Comparison of ENCODE assay signal across 19 cellular contexts in the genomic region with DNA sequence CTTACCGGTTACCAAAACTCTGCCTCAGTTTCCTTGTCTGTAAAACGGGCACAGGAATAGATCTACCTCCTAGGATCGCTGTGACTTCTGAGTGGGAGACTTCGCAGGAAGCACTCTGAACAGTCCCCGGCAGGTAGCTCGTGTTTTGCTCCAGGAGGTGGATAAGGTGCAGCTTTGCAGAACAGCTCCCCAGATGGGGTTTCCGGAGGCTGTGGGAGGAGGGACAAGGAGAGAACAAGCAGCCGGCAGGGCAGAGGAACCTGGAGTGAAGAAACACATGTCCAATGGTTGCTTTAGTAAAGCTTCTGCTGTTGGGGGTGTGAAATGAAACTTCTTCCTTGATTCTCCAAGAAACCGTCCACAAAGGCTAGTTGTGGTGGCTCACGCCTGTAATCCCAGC.
A peak's percentile ranks its signal among the peaks of the same experiment; 100 is the strongest.
DNase-seq lines count a peak whose midpoint lies in the region; ATAC-seq and TF ChIP-seq lines count a peak whose summit lies in the region.
"Had no signal": no experiment of that assay in that cellular context is flagged by ENCODE, and none has a peak within 500 bp of the region (broad histone marks: within the 10 kb centered on the region; RNA-seq: fewer than 3 reads in every experiment).

No MANE protein-coding gene starts in this region.

- POLR2A ChIA-PET in activated CD8-positive, alpha-beta T cell treated with anti-CD3 and anti-CD28 coated beads, Interleukin-2, amount 10 ng/mL, durations not matched to agents 7 days and 5 days (lab: Charles Lee), result no interaction called here
- POLR2A ChIA-PET in activated CD8-positive, alpha-beta T cell treated with anti-CD3 and anti-CD28 coated beads for 36 hours (lab: Charles Lee), result interaction anchor here (0.6 kb wide), 1 partner anchor 1256 kb away, joined by 3 read pairs; no protein-coding TSS in a partner anchor

- no peaks in the 10 kb centered on the region for H4K20me1 ChIP-seq in osteoblast (ENCODE audit: insufficient read depth, low read length)

- peak overlapping the region; percentile 20 for H3K4me3 Mint-ChIP-seq in activated CD8-positive, alpha-beta T cell treated with anti-CD3 and anti-CD28 coated beads, Interleukin-2, amount 10 ng/mL, durations not matched to agents 7 days and 5 days
- no peak overlapping the region for H3K4me3 Mint-ChIP-seq in activated CD8-positive, alpha-beta T cell treated with anti-CD3 and anti-CD28 coated beads for 36 hours
- H3K4me3 Mint-ChIP-seq in activated T-helper 17 cell treated with anti-CD3 and anti-CD28 coated beads, Interleukin-2, amount 50 U/mL, for 72 hours, result peak overlapping the region; percentile 22
- H3K4me3 Mint-ChIP-seq: activated CD4-positive, alpha-beta memory T cell treated with anti-CD3 and anti-CD28 coated beads for 36 hours had no signal

- H3K27ac Mint-ChIP-seq in activated CD8-positive, alpha-beta T cell treated with anti-CD3 and anti-CD28 coated beads, Interleukin-2, amount 10 ng/mL, durations not matched to agents 7 days and 5 days, result no peak overlapping the region
- no peak overlapping the region for H3K27ac Mint-ChIP-seq in activated CD8-positive, alpha-beta T cell treated with anti-CD3 and anti-CD28 coated beads for 36 hours
- no peak overlapping the region for H3K27ac Mint-ChIP-seq in activated T-helper 17 cell treated with anti-CD3 and anti-CD28 coated beads, Interleukin-2, amount 50 U/mL, for 72 hours
- H3K27ac Mint-ChIP-seq: activated CD4-positive, alpha-beta memory T cell treated with anti-CD3 and anti-CD28 coated beads for 36 hours had no signal

- no peak for DNase-seq in activated CD8-positive, alpha-beta T cell treated with anti-CD3 and anti-CD28 coated beads, Interleukin-2, amount 10 ng/mL, durations not matched to agents 7 days and 5 days
- DNase-seq in activated CD8-positive, alpha-beta T cell treated with anti-CD3 and anti-CD28 coated beads for 36 hours, result no peak
- DNase-seq in H7 (peak; percentile 42), osteoblast (ENCODE audit: insufficient read length, low spot score, missing footprints) (peak; percentile 47), cardiac septum (ENCODE audit: low spot score) (no peak)
- DNase-seq: activated CD4-positive, alpha-beta memory T cell treated with anti-CD3 and anti-CD28 coated beads for 36 hours; activated gamma-delta T cell; activated T-cell treated with anti-CD3 and anti-CD28 coated beads for 4 hours; brain microvascular endothelial cell; Karpas-422; left ventricle myocardium inferior; NCI-H187 treated with DMSO at 0.1 percent for 48 hours; NCI-H526 treated with DMSO at 0.1 percent for 48 hours had no signal

- H3K4me2 ChIP-seq in osteoblast (ENCODE audit: insufficient read depth, low read length), result no peak overlapping the region

- no peak overlapping the region for H3K27ac ChIP-seq in osteoblast (ENCODE audit: low read depth, low read length)
- H3K27ac ChIP-seq: brain microvascular endothelial cell, left ventricle myocardium inferior, SJSA1, tibial nerve had no signal

- peaks cover 29% of the 10 kb centered on the region for H3K4me1 Mint-ChIP-seq in activated CD8-positive, alpha-beta T cell treated with anti-CD3 and anti-CD28 coated beads, Interleukin-2, amount 10 ng/mL, durations not matched to agents 7 days and 5 days (ENCODE audit: low read depth)
- peaks cover 31% of the 10 kb centered on the region for H3K4me1 Mint-ChIP-seq in activated CD8-positive, alpha-beta T cell treated with anti-CD3 and anti-CD28 coated beads for 36 hours (ENCODE audit: low read depth)
- peaks cover 14% of the 10 kb centered on the region for H3K4me1 Mint-ChIP-seq in activated T-helper 17 cell treated with anti-CD3 and anti-CD28 coated beads, Interleukin-2, amount 50 U/mL, for 72 hours

- ATAC-seq in activated CD8-positive, alpha-beta T cell treated with anti-CD3 and anti-CD28 coated beads, Interleukin-2, amount 10 ng/mL, durations not matched to agents 7 days and 5 days, result no peak
- no peak for ATAC-seq in activated CD8-positive, alpha-beta T cell treated with anti-CD3 and anti-CD28 coated beads for 36 hours
- ATAC-seq in activated T-helper 17 cell treated with anti-CD3 and anti-CD28 coated beads, Interleukin-2, amount 50 U/mL, for 72 hours (replicated peaks), result no peak
- ATAC-seq in esophagus mucosa (no peak), HG02678 (IDR thresholded peaks at IDR 0.05; ENCODE audit: unreplicated experiment) (no peak)

- no peak overlapping the region for H3K4me3 ChIP-seq in H7 (ENCODE audit: insufficient read depth, low read depth, low read length)
- H3K4me3 ChIP-seq in osteoblast (ENCODE audit: insufficient read depth, low read length), result no peak overlapping the region
- H3K4me3 ChIP-seq: HAP-1, left ventricle myocardium inferior, SJSA1, tibial nerve had no signal

- H3K9me3 ChIP-seq in osteoblast (ENCODE audit: low read depth, low read length), result no peaks in the 10 kb centered on the region
- H3K9me3 ChIP-seq: HAP-1, left ventricle myocardium inferior, SJSA1, tibial nerve had no signal

- peaks cover 40% of the 10 kb centered on the region for H3K27me3 Mint-ChIP-seq in activated CD8-positive, alpha-beta T cell treated with anti-CD3 and anti-CD28 coated beads, Interleukin-2, amount 10 ng/mL, durations not matched to agents 7 days and 5 days (ENCODE audit: low read depth)
- peaks cover 23% of the 10 kb centered on the region for H3K27me3 Mint-ChIP-seq in activated CD8-positive, alpha-beta T cell treated with anti-CD3 and anti-CD28 coated beads for 36 hours
- H3K27me3 Mint-ChIP-seq in activated T-helper 17 cell treated with anti-CD3 and anti-CD28 coated beads, Interleukin-2, amount 50 U/mL, for 72 hours, result peaks cover 19% of the 10 kb centered on the region

- no peaks in the 10 kb centered on the region for H3K27me3 ChIP-seq in H7 (ENCODE audit: control insufficient read depth, insufficient read depth, low read length)
- H3K27me3 ChIP-seq in osteoblast (ENCODE audit: insufficient read depth, low read length), result peaks cover 31% of the 10 kb centered on the region

- intact Hi-C loops in activated CD8-positive, alpha-beta T cell treated with anti-CD3 and anti-CD28 coated beads for 36 hours (cut with micrococcal nuclease), result no loop called here
- intact Hi-C loops in cardiac septum (cut with DNase I), result no loop called here

- TF ChIP-seq CTCF in activated CD8-positive, alpha-beta T cell treated with anti-CD3 and anti-CD28 coated beads for 36 hours (IDR thresholded peaks at IDR 0.05), result no peak
- TF ChIP-seq CTCF in osteoblast (IDR thresholded peaks at IDR 0.05; ENCODE audit: extremely low read depth, low read depth, low read length), result no peak

- no peaks in the 10 kb centered on the region for H3K36me3 ChIP-seq in H7 (replicated peaks; ENCODE audit: control insufficient read depth, insufficient read depth, low read length)
- H3K36me3 ChIP-seq in osteoblast (ENCODE audit: insufficient read depth, low read length), result no peaks in the 10 kb centered on the region
- H3K36me3 ChIP-seq: brain microvascular endothelial cell, HAP-1, left ventricle myocardium inferior, SJSA1, tibial nerve had no signal

- no peaks in the 10 kb centered on the region for H3K79me2 ChIP-seq in osteoblast (ENCODE audit: insufficient read depth, low read length)

- H3K36me3 Mint-ChIP-seq in activated CD8-positive, alpha-beta T cell treated with anti-CD3 and anti-CD28 coated beads, Interleukin-2, amount 10 ng/mL, durations not matched to agents 7 days and 5 days (ENCODE audit: low read depth), result no peaks in the 10 kb centered on the region
- H3K36me3 Mint-ChIP-seq in activated CD8-positive, alpha-beta T cell treated with anti-CD3 and anti-CD28 coated beads for 36 hours (ENCODE audit: low read depth), result no peaks in the 10 kb centered on the region
- no peaks in the 10 kb centered on the region for H3K36me3 Mint-ChIP-seq in activated T-helper 17 cell treated with anti-CD3 and anti-CD28 coated beads, Interleukin-2, amount 50 U/mL, for 72 hours (ENCODE audit: low read depth)
- H3K36me3 Mint-ChIP-seq: activated CD4-positive, alpha-beta memory T cell treated with anti-CD3 and anti-CD28 coated beads for 36 hours had no signal

- no peaks in the 10 kb centered on the region for H3K4me1 ChIP-seq in osteoblast (ENCODE audit: insufficient read depth, low read length)
- H3K4me1 ChIP-seq: HAP-1, left ventricle myocardium inferior, SJSA1, tibial nerve had no signal

- H3K9me3 Mint-ChIP-seq in activated CD8-positive, alpha-beta T cell treated with anti-CD3 and anti-CD28 coated beads, Interleukin-2, amount 10 ng/mL, durations not matched to agents 7 days and 5 days (ENCODE audit: insufficient read depth), result no peaks in the 10 kb centered on the region
- no peaks in the 10 kb centered on the region for H3K9me3 Mint-ChIP-seq in activated CD8-positive, alpha-beta T cell treated with anti-CD3 and anti-CD28 coated beads for 36 hours
- no peaks in the 10 kb centered on the region for H3K9me3 Mint-ChIP-seq in activated T-helper 17 cell treated with anti-CD3 and anti-CD28 coated beads, Interleukin-2, amount 50 U/mL, for 72 hours
- H3K9me3 Mint-ChIP-seq: activated CD4-positive, alpha-beta memory T cell treated with anti-CD3 and anti-CD28 coated beads for 36 hours had no signal

- CTCF ChIA-PET in activated CD8-positive, alpha-beta T cell treated with anti-CD3 and anti-CD28 coated beads, Interleukin-2, amount 10 ng/mL, durations not matched to agents 7 days and 5 days (lab: Charles Lee), result no interaction called here
- CTCF ChIA-PET in activated CD8-positive, alpha-beta T cell treated with anti-CD3 and anti-CD28 coated beads for 36 hours (lab: Charles Lee), result interaction anchor here (0.9 kb wide), 1 partner anchor 30 kb away, joined by 3 read pairs; no protein-coding TSS in a partner anchor

- H2AFZ ChIP-seq in osteoblast (ENCODE audit: low read length), result no peak overlapping the region

Comparison
In these comparisons a context has a peak if more than half of its experiments do, and no peak if none do; other contexts are left out.
1. DNase-seq: peak in H7 (single experiment) and osteoblast (single experiment); none in activated CD8-positive, alpha-beta T cell treated with anti-CD3 and anti-CD28 coated beads, Interleukin-2, amount 10 ng/mL, durations not matched to agents 7 days and 5 days (single experiment), activated CD8-positive, alpha-beta T cell treated with anti-CD3 and anti-CD28 coated beads for 36 hours (single experiment) and cardiac septum (single experiment).